In genomic region chr2:62713837-62714236, GRCh38 we compare ENCODE assay signal across 16 cellular contexts.
"Had no signal": no experiment of that assay in that cellular context is flagged by ENCODE, and none has a peak within 500 bp of the region (broad histone marks: within the 10 kb centered on the region; RNA-seq: fewer than 3 reads in every experiment).

No MANE protein-coding gene starts in this region.

- H3K4me1 ChIP-seq: breast epithelium had no signal

- H3K27ac ChIP-seq: breast epithelium, dorsolateral prefrontal cortex, thyroid gland had no signal

- H3K9me3 Mint-ChIP-seq: activated T-helper 17 cell treated with anti-CD3 and anti-CD28 coated beads, Interleukin-2, amount 50 U/mL, for 72 hours; immature natural killer cell; natural killer cell had no signal

- H3K4me3 ChIP-seq: breast epithelium, dorsolateral prefrontal cortex, smooth muscle cell, thyroid gland had no signal

- H3K27ac Mint-ChIP-seq: activated naive CD4-positive, alpha-beta T cell treated with anti-CD3 and anti-CD28 coated beads, Interleukin-2, amount 10 ng/mL, durations not matched to agents 7 days and 5 days; activated T-helper 17 cell treated with anti-CD3 and anti-CD28 coated beads, Interleukin-2, amount 50 U/mL, for 72 hours; natural killer cell had no signal

- DNase-seq: activated CD4-positive, alpha-beta T cell treated with anti-CD3 and anti-CD28 coated beads for 48 hours; activated naive CD4-positive, alpha-beta T cell treated with anti-CD3 and anti-CD28 coated beads, Interleukin-2, amount 10 ng/mL, durations not matched to agents 7 days and 5 days; amniotic stem cell; dorsolateral prefrontal cortex; glutamatergic neuron; immature natural killer cell; left colon; natural killer cell; right cardiac atrium; T-helper 1 cell; thyroid gland had no signal

- H3K4me3 Mint-ChIP-seq: activated naive CD4-positive, alpha-beta T cell treated with anti-CD3 and anti-CD28 coated beads, Interleukin-2, amount 10 ng/mL, durations not matched to agents 7 days and 5 days; activated T-helper 17 cell treated with anti-CD3 and anti-CD28 coated beads, Interleukin-2, amount 50 U/mL, for 72 hours; immature natural killer cell; natural killer cell had no signal

- FAIRE-seq: endometrium, urothelium cell line had no signal

- ATAC-seq: activated T-helper 17 cell treated with anti-CD3 and anti-CD28 coated beads, Interleukin-2, amount 50 U/mL, for 72 hours; left colon; natural killer cell; right cardiac atrium had no signal

- H3K36me3 Mint-ChIP-seq: natural killer cell had no signal

- H3K4me2 ChIP-seq: smooth muscle cell had no signal

- H3K9me3 ChIP-seq: breast epithelium, thyroid gland had no signal

- H3K27me3 Mint-ChIP-seq: activated naive CD4-positive, alpha-beta T cell treated with anti-CD3 and anti-CD28 coated beads, Interleukin-2, amount 10 ng/mL, durations not matched to agents 7 days and 5 days; activated T-helper 17 cell treated with anti-CD3 and anti-CD28 coated beads, Interleukin-2, amount 50 U/mL, for 72 hours had no signal

- H3K36me3 ChIP-seq: breast epithelium, thyroid gland had no signal

- H3K27me3 ChIP-seq: breast epithelium, dorsolateral prefrontal cortex, thyroid gland had no signal
